ENCODE assay signal across 17 cellular contexts in genomic region chr1:77156214-77156613, GRCh38.
DNase-seq lines count a peak whose midpoint lies in the region; ATAC-seq and TF ChIP-seq lines count a peak whose summit lies in the region.
"Had no signal": no experiment of that assay in that cellular context is flagged by ENCODE, and none has a peak within 500 bp of the region (broad histone marks: within the 10 kb centered on the region; RNA-seq: fewer than 3 reads in every experiment).

No MANE protein-coding gene starts in this region.

- H4K20me1 ChIP-seq in SK-N-SH (ENCODE audit: insufficient read depth), result no peaks in the 10 kb centered on the region
- H4K20me1 ChIP-seq: BLaER1 treated with 17β-estradiol and CSF1 and Interleukin-3, amounts not matched to agents 10 nM and 100 nM had no signal

- H3K4me1 ChIP-seq in SK-N-SH (ENCODE audit: control insufficient read depth in 1 of 2, insufficient read depth in 2 of 2, low read depth in 1 of 2, low read length in 1 of 2), result no peaks in the 10 kb centered on the region
- H3K4me1 ChIP-seq: A549; BLaER1 treated with 17β-estradiol and CSF1 and Interleukin-3, amounts not matched to agents 10 nM and 100 nM; Caco-2 had no signal

- no peak overlapping the region for H3K4me3 ChIP-seq in SK-N-SH (ENCODE audit: low read depth in 2 of 2, low read length in 1 of 2)
- H3K4me3 ChIP-seq in fibroblast of the aortic adventitia (ENCODE audit: low read depth, low read length), result no peak overlapping the region
- H3K4me3 ChIP-seq: A549; BLaER1 treated with 17β-estradiol and CSF1 and Interleukin-3, amounts not matched to agents 10 nM and 100 nM had no signal

- peaks cover 3 to 20% of the 10 kb centered on the region in 2 experiments for H3K36me3 ChIP-seq in SK-N-SH (replicated peaks in 1 of 2; ENCODE audit: control insufficient read depth in 1 of 2, insufficient read depth in 2 of 2, low read length in 1 of 2)

- peaks cover 9% of the 10 kb centered on the region for H3F3A ChIP-seq in SK-N-SH (replicated peaks; ENCODE audit: insufficient read depth)

- no peak overlapping the region for H2AFZ ChIP-seq in SK-N-SH (ENCODE audit: low read depth)

- no peaks in the 10 kb centered on the region for H3K27me3 ChIP-seq in SK-N-SH (ENCODE audit: insufficient read depth)
- H3K27me3 ChIP-seq: BLaER1 treated with 17β-estradiol and CSF1 and Interleukin-3, amounts not matched to agents 10 nM and 100 nM had no signal

- CTCF ChIA-PET in SK-N-SH (lab: Yijun Ruan, JAX) (no interaction called here), HEK293T (lab: Yijun Ruan, JAX) (no interaction called here)

- no peaks in the 10 kb centered on the region for H3K79me2 ChIP-seq in SK-N-SH (ENCODE audit: insufficient read depth)

- TF ChIP-seq CTCF in SK-N-SH (IDR thresholded peaks at IDR 0.05) (no peak), fibroblast of the aortic adventitia (IDR thresholded peaks at IDR 0.05; ENCODE audit: insufficient read depth, low read length) (no peak)

- DNase-seq in SK-N-SH (no peak), dermis blood vessel endothelial cell (peak; percentile 39), fibroblast of the aortic adventitia (ENCODE audit: low read depth) (peak; percentile 3), HEK293T (ENCODE audit: extremely low spot score) (no peak)
- DNase-seq: AML-193; Caco-2; Calu3; CD4-positive, alpha-beta T cell; CD8-positive, alpha-beta T cell; DMS79 treated with DMSO at 0.1 percent for 48 hours; GF-D8 had no signal

- no peak overlapping the region for H3K9ac ChIP-seq in SK-N-SH
- H3K9ac ChIP-seq: BLaER1 treated with 17β-estradiol and CSF1 and Interleukin-3, amounts not matched to agents 10 nM and 100 nM had no signal

- no peaks in the 10 kb centered on the region for H3K9me2 ChIP-seq in SK-N-SH

- H3K4me2 ChIP-seq in SK-N-SH, result no peak overlapping the region
- H3K4me2 ChIP-seq: A549; BLaER1 treated with 17β-estradiol and CSF1 and Interleukin-3, amounts not matched to agents 10 nM and 100 nM had no signal

- TF ChIP-seq RAD21 in SK-N-SH (IDR thresholded peaks at IDR 0.05; ENCODE audit: low read length), result no peak

- ATAC-seq in SK-N-SH treated with all-trans-retinoic acid at 6 μM for 48 hours (no peak), GM18511 (IDR thresholded peaks at IDR 0.05; ENCODE audit: unreplicated experiment) (no peak)
- ATAC-seq: A549; CD8-positive, alpha-beta T cell had no signal

- H3K27ac ChIP-seq in SK-N-SH (ENCODE audit: low read depth in 2 of 2, low read length in 1 of 2), result no peak overlapping the region
- H3K27ac ChIP-seq: 22Rv1; A549; BLaER1 treated with 17β-estradiol and CSF1 and Interleukin-3, amounts not matched to agents 10 nM and 100 nM; C4-2B had no signal

- POLR2A ChIA-PET in SK-N-SH (lab: Yijun Ruan, JAX), result no interaction called here
- POLR2A ChIA-PET in HEK293T (lab: Yijun Ruan, JAX), result interaction anchor here (1.1 kb wide), 1 partner anchor 63 kb away, joined by 3 read pairs; the partner anchor contains the start of gene PIGK

- TF ChIP-seq EP300 in SK-N-SH (IDR thresholded peaks at IDR 0.05; ENCODE audit: borderline replicate concordance in 1 of 2, low read depth in 1 of 2, low read length in 1 of 2), result no peak

- H3K9me3 ChIP-seq in SK-N-SH, result 0 out of 2 replicates have a peak, but pooled peaks cover 4% of the 10 kb centered on the region
- H3K9me3 ChIP-seq: Caco-2 had no signal

TF ChIP-seq in SK-N-SH treated with all-trans-retinoic acid at 6 μM for 48 hours, 23 proteins besides CTCF, POLR2A, EP300 and RAD21:
- TF ChIP-seq GLIS3 (CRISPR knock-in tag; IDR thresholded peaks at IDR 0.05) (no peak), ZFP3 (CRISPR knock-in tag; IDR thresholded peaks at IDR 0.05) (peak; percentile 34; the same call in 1 of the 2 replicates), ISL1 (CRISPR knock-in tag; IDR thresholded peaks at IDR 0.05) (peak; percentile 81), ZFP30 (CRISPR knock-in tag; IDR thresholded peaks at IDR 0.05) (no peak)

TF ChIP-seq in SK-N-SH, 30 proteins besides CTCF, POLR2A, EP300 and RAD21:
- TF ChIP-seq TAF1 (IDR thresholded peaks at IDR 0.05; ENCODE audit: borderline replicate concordance, low read depth, low read length), result no peak
- TF ChIP-seq TCF12 (IDR thresholded peaks at IDR 0.05), result no peak
- no peak for TF ChIP-seq FOSL2 (IDR thresholded peaks at IDR 0.05; ENCODE audit: borderline replicate concordance, low read depth)
- no peak for TF ChIP-seq NRF1 (IDR thresholded peaks at IDR 0.05; ENCODE audit: low read depth, low read length)
- TF ChIP-seq SIN3A (IDR thresholded peaks at IDR 0.05; ENCODE audit: borderline replicate concordance, low read depth, low read length), result no peak
- no peak for TF ChIP-seq SMC3 (IDR thresholded peaks at IDR 0.05; ENCODE audit: low read depth, low read length)
- TF ChIP-seq, protein P1, sequence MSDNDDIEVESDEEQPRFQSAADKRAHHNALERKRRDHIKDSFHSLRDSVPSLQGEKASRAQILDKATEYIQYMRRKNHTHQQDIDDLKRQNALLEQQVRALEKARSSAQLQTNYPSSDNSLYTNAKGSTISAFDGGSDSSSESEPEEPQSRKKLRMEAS (IDR thresholded peaks at IDR 0.05; ENCODE audit: low read depth), result no peak
- no peak for TF ChIP-seq ZBTB33 (IDR thresholded peaks at IDR 0.05; ENCODE audit: borderline replicate concordance, low read depth)
- no peak for TF ChIP-seq RXRA (IDR thresholded peaks at IDR 0.05; ENCODE audit: borderline replicate concordance, low read depth)
- no peak for TF ChIP-seq RFX5 (IDR thresholded peaks at IDR 0.05; ENCODE audit: low read length)
- no peak for TF ChIP-seq RCOR1 (IDR thresholded peaks at IDR 0.05; ENCODE audit: low read length)
- no peak for TF ChIP-seq MXI1 (IDR thresholded peaks at IDR 0.05; ENCODE audit: low read depth, low read length)

TF ChIP-seq in HEK293T, 16 proteins besides CTCF, POLR2A, EP300 and RAD21:
- TF ChIP-seq LEF1 (IDR thresholded peaks at IDR 0.05; ENCODE audit: borderline replicate concordance) (no peak), ARNT (IDR thresholded peaks at IDR 0.05) (no peak), FOXK2 (IDR thresholded peaks at IDR 0.05) (no peak), SP1 (IDR thresholded peaks at IDR 0.05) (no peak), BHLHE40 (IDR thresholded peaks at IDR 0.05; ENCODE audit: borderline replicate concordance) (no peak), NFRKB (IDR thresholded peaks at IDR 0.05) (no peak), HDGF (IDR thresholded peaks at IDR 0.05; ENCODE audit: borderline replicate concordance) (no peak), L3MBTL2 (conservative IDR thresholded peaks at IDR 0.05) (no peak), SUZ12 (IDR thresholded peaks at IDR 0.05) (no peak), TARDBP (IDR thresholded peaks at IDR 0.05) (no peak), PKNOX1 (IDR thresholded peaks at IDR 0.05) (no peak), FOXM1 (IDR thresholded peaks at IDR 0.05; ENCODE audit: borderline replicate concordance) (no peak), ELF4 (IDR thresholded peaks at IDR 0.05) (no peak), CTBP1 (IDR thresholded peaks at IDR 0.05; ENCODE audit: borderline replicate concordance) (no peak), FOXA1 (IDR thresholded peaks at IDR 0.05) (no peak), ZNF384 (IDR thresholded peaks at IDR 0.05) (no peak)

Comparison
In these comparisons a context has a peak if more than half of its experiments do, and no peak if none do; other contexts are left out.
1. DNase-seq: peak in dermis blood vessel endothelial cell (single experiment) and fibroblast of the aortic adventitia (single experiment); none in SK-N-SH (single experiment) and HEK293T (single experiment).